Comparison of ENCODE assay signal across 30 cellular contexts in the genomic region with DNA sequence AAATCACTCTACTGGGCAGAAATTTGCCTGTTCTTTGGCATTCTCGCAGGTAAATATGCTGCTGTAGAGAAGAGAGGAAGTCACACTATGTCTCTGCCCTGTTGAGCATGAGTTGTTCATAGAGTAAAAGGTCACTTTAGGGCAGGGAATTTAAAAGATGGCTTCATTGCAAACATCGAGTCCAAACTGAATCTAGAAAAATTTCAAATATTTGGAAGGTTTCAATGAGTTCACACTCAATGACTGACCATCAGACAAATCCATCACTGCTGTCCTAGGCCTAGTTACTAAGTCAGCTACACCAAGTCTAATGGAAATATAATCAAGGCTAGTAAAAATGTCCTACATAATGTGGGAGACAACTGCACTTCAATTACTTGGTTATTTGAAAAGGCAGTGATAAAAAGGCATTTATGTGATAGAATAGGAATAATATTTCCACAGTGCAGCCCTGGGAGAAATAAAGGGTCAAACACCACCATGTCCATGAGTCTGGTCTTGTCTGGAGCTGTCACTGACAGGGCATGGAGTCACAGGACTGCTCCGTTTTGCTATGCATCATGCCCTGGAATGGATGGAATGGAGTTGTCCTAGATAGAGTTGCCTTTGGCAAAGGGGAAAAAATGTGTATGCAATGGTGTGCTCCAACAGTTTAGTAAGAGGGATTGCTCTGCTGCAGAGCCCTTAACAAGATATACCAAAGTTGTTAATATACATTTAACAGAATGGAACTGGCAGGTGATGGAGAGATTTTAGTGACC.
DNase-seq lines count a peak whose midpoint lies in the region; FAIRE-seq and TF ChIP-seq lines count a peak whose summit lies in the region.
"Had no signal": no experiment of that assay in that cellular context is flagged by ENCODE, and none has a peak within 500 bp of the region (broad histone marks: within the 10 kb centered on the region; RNA-seq: fewer than 3 reads in every experiment).

No MANE protein-coding gene starts in this region.

- H3K27me3 ChIP-seq in astrocyte (ENCODE audit: insufficient read depth, low read length) (no peaks in the 10 kb centered on the region), smooth muscle cell (ENCODE audit: low read depth) (no peaks in the 10 kb centered on the region)
- H3K27me3 ChIP-seq: left lung, neural progenitor cell, testis had no signal

- no peak overlapping the region for H3K4me3 Mint-ChIP-seq in astrocyte (ENCODE audit: unreplicated experiment)
- H3K4me3 Mint-ChIP-seq: activated naive CD8-positive, alpha-beta T cell treated with anti-CD3 and anti-CD28 coated beads, Interleukin-2, amount 10 ng/mL, durations not matched to agents 7 days and 5 days; brain; neural progenitor cell; T-helper 1 cell treated with Interleukin-12 subunit alpha and Interleukin-12 subunit beta and Interleukin-4 antibody, amounts not matched to agents 30 μg/mL and 1 μg/mL, for 36 hours had no signal

- WGBS in smooth muscle cell (ENCODE audit: low lambda C conversion rate), result 69% methylated on average over 3 of the region's 3 CpGs

- no peak overlapping the region for H3K4me2 ChIP-seq in astrocyte (ENCODE audit: low read length)
- peak overlapping the region; percentile 47 for H3K4me2 ChIP-seq in smooth muscle cell
- H3K4me2 ChIP-seq: neural progenitor cell, SK-N-SH had no signal

- H3K9ac ChIP-seq in astrocyte (ENCODE audit: low read length) (no peak overlapping the region), smooth muscle cell (ENCODE audit: low read depth) (no peak overlapping the region)
- H3K9ac ChIP-seq: BLaER1 treated with 17β-estradiol and CSF1 and Interleukin-3, amounts not matched to agents 10 nM and 100 nM; neural progenitor cell; SK-N-SH had no signal

- H3K36me3 ChIP-seq in astrocyte (ENCODE audit: insufficient read depth, low read length) (no peaks in the 10 kb centered on the region), smooth muscle cell (ENCODE audit: low read depth) (no peaks in the 10 kb centered on the region)
- H3K36me3 ChIP-seq: BLaER1 treated with 17β-estradiol and CSF1 and Interleukin-3, amounts not matched to agents 10 nM and 100 nM; left lung; neural progenitor cell; spleen had no signal

- H3K9me3 ChIP-seq in astrocyte (ENCODE audit: insufficient read depth, low read depth, low read length), result no peaks in the 10 kb centered on the region
- no peaks in the 10 kb centered on the region for H3K9me3 ChIP-seq in smooth muscle cell (replicated peaks; ENCODE audit: low read depth)
- H3K9me3 ChIP-seq: BLaER1 treated with 17β-estradiol and CSF1 and Interleukin-3, amounts not matched to agents 10 nM and 100 nM; left lung; SK-N-SH; spleen; testis had no signal

- H4K20me1 ChIP-seq in astrocyte (ENCODE audit: insufficient read depth, low read length) (no peaks in the 10 kb centered on the region), smooth muscle cell (ENCODE audit: low read depth) (no peaks in the 10 kb centered on the region)

- H3F3A ChIP-seq in smooth muscle cell (ENCODE audit: low read depth), result peaks cover 12% of the 10 kb centered on the region

- H3K4me3 ChIP-seq in astrocyte (ENCODE audit: insufficient read depth, low read depth, low read length), result no peak overlapping the region
- H3K4me3 ChIP-seq in foreskin fibroblast (ENCODE audit: low read depth in 1 of 2, low read length in 2 of 2), result no peak overlapping the region
- no peak overlapping the region for H3K4me3 ChIP-seq in smooth muscle cell
- H3K4me3 ChIP-seq: BLaER1 treated with 17β-estradiol and CSF1 and Interleukin-3, amounts not matched to agents 10 nM and 100 nM; left lung; neural progenitor cell; spleen; testis had no signal

- peak; percentile 51 for DNase-seq in GM04503 (ENCODE audit: low read depth)
- DNase-seq in astrocyte (ENCODE audit: low read depth), result peak; percentile 47
- DNase-seq in foreskin fibroblast, result peak; percentile 39 to 52
- DNase-seq in smooth muscle cell (lab: John Stamatoyannopoulos, UW; ENCODE audit: unreplicated experiment), result no peak
- DNase-seq in NOMO-1 (lab: John Stamatoyannopoulos, UW; ENCODE audit: unreplicated experiment in 2 of 2), result no peak
- no peak for DNase-seq in urothelium cell line (ENCODE audit: low spot score)
- no peak for DNase-seq in SHP77 (lab: John Stamatoyannopoulos, UW)
- DNase-seq: activated CD4-positive, alpha-beta T cell treated with anti-CD3 and anti-CD28 coated beads, Interleukin-2, amount 50 U/mL, for 4 hours; activated gamma-delta T cell treated with Interleukin-2 at 50 U/mL for 16 hours; activated naive CD8-positive, alpha-beta T cell treated with anti-CD3 and anti-CD28 coated beads, Interleukin-2, amount 10 ng/mL, durations not matched to agents 7 days and 5 days; activated T-cell treated with anti-CD3 and anti-CD28 coated beads, Interleukin-2, amount 50 U/mL, for 48 hours; DMS153; left lung; mesendoderm; NCI-H1092 treated with DMSO at 0.1 percent for 48 hours; NCI-H1930; NCI-H524; posterior cingulate gyrus; right cardiac atrium; SK-N-SH; spleen; stimulated activated CD4-positive, alpha-beta T cell treated with anti-CD3 and anti-CD28 coated beads, Interleukin-2, amount 100 ng/mL, for 24 hours; stimulated activated naive CD8-positive, alpha-beta T cell treated with anti-CD3 and anti-CD28 coated beads, Interleukin-15, Interleukin-2, amounts not matched to agents 100 U/mL and 50 U/mL, for 24 hours; testis had no signal

- TF ChIP-seq CTCF in astrocyte (IDR thresholded peaks at IDR 0.05; ENCODE audit: insufficient read depth, low read depth, low read length) (no peak), foreskin fibroblast (IDR thresholded peaks at IDR 0.05; ENCODE audit: low read depth, low read length) (no peak), smooth muscle cell (IDR thresholded peaks at IDR 0.05; ENCODE audit: borderline replicate concordance, insufficient read depth, poor library complexity, severe bottlenecking) (no peak)

- H3K4me1 Mint-ChIP-seq in astrocyte (ENCODE audit: low read depth, unreplicated experiment), result peaks cover 34% of the 10 kb centered on the region
- H3K4me1 Mint-ChIP-seq: activated naive CD8-positive, alpha-beta T cell treated with anti-CD3 and anti-CD28 coated beads, Interleukin-2, amount 10 ng/mL, durations not matched to agents 7 days and 5 days had no signal

- H3K9me3 Mint-ChIP-seq in astrocyte (ENCODE audit: unreplicated experiment), result peaks cover 4% of the 10 kb centered on the region
- H3K9me3 Mint-ChIP-seq: T-helper 1 cell treated with Interleukin-12 subunit alpha and Interleukin-12 subunit beta and Interleukin-4 antibody, amounts not matched to agents 30 μg/mL and 1 μg/mL, for 36 hours had no signal

- H2AFZ ChIP-seq in astrocyte (ENCODE audit: low read depth, low read length) (no peak overlapping the region), smooth muscle cell (ENCODE audit: low read depth) (no peak overlapping the region)
- H2AFZ ChIP-seq: neural progenitor cell had no signal

- H3K27me3 Mint-ChIP-seq in astrocyte (ENCODE audit: low read depth, unreplicated experiment), result no peaks in the 10 kb centered on the region
- H3K27me3 Mint-ChIP-seq: brain had no signal

- no peaks in the 10 kb centered on the region for H3K79me2 ChIP-seq in astrocyte (ENCODE audit: insufficient read depth, low read length)
- H3K79me2 ChIP-seq in smooth muscle cell (ENCODE audit: low read depth), result no peaks in the 10 kb centered on the region

- H3K4me1 ChIP-seq in astrocyte (ENCODE audit: insufficient read depth, low read length) (peaks cover 28% of the 10 kb centered on the region), smooth muscle cell (ENCODE audit: low read depth) (no peaks in the 10 kb centered on the region)
- H3K4me1 ChIP-seq: left lung, neural progenitor cell, testis had no signal

- peaks cover 1% of the 10 kb centered on the region for H3K36me3 Mint-ChIP-seq in astrocyte (ENCODE audit: low read depth, unreplicated experiment)
- H3K36me3 Mint-ChIP-seq: activated naive CD8-positive, alpha-beta T cell treated with anti-CD3 and anti-CD28 coated beads, Interleukin-2, amount 10 ng/mL, durations not matched to agents 7 days and 5 days; brain; neural progenitor cell had no signal

- H3K27ac Mint-ChIP-seq in astrocyte (ENCODE audit: unreplicated experiment), result no peak overlapping the region
- H3K27ac Mint-ChIP-seq: activated naive CD8-positive, alpha-beta T cell treated with anti-CD3 and anti-CD28 coated beads, Interleukin-2, amount 10 ng/mL, durations not matched to agents 7 days and 5 days; brain; neural progenitor cell; T-helper 1 cell treated with Interleukin-12 subunit alpha and Interleukin-12 subunit beta and Interleukin-4 antibody, amounts not matched to agents 30 μg/mL and 1 μg/mL, for 36 hours had no signal

- FAIRE-seq in astrocyte (lab: Jason Lieb, UNC), result peak; percentile 29
- no peak for FAIRE-seq in urothelium cell line (lab: Jason Lieb, UNC)
- FAIRE-seq: islet of Langerhans, TTC549 had no signal

- H3K27ac ChIP-seq in astrocyte (ENCODE audit: low read depth, low read length) (no peak overlapping the region), smooth muscle cell (ENCODE audit: low read depth) (peak overlapping the region; percentile 77)
- H3K27ac ChIP-seq: BLaER1 treated with 17β-estradiol and CSF1 and Interleukin-3, amounts not matched to agents 10 nM and 100 nM; left lung; neural progenitor cell; spleen; testis had no signal

Comparison
In these comparisons a context has a peak if more than half of its experiments do, and no peak if none do; other contexts are left out.
1. DNase-seq: peak in GM04503 (single experiment), astrocyte (single experiment) and foreskin fibroblast (2 of 2); none in smooth muscle cell (single experiment), NOMO-1 (0 of 2), urothelium cell line (single experiment) and SHP77 (0 of 2).